8 cellular contexts compared by ENCODE assay signal in genomic region chr14:54669759-54670630, GRCh38.
DNase-seq lines count a peak whose midpoint lies in the region; ATAC-seq and TF ChIP-seq lines count a peak whose summit lies in the region.

No MANE protein-coding gene starts in this region.

- H3K27ac ChIP-seq in ascending aorta = peak overlapping the region; percentile 64 to 87

- H3K4me1 ChIP-seq in ascending aorta = peaks cover 17 to 63% of the 10 kb centered on the region in 2 donors
- no peaks in the 10 kb centered on the region for H3K4me1 ChIP-seq in mucosa of descending colon (ENCODE audit: low read depth)

- peak; percentile 4 for DNase-seq in stimulated activated CD4-positive, alpha-beta T cell treated with anti-CD3 and anti-CD28 coated beads, Interleukin-1b, Interleukin-23, amount 100 ng/mL, for 48 hours
- no peak for DNase-seq in stimulated activated CD4-positive, alpha-beta T cell treated with anti-CD3 and anti-CD28 coated beads, Interleukin-4, amount 100 ng/mL, for 24 hours
- peak in 1 of 2 donors; percentile 74 for DNase-seq in ascending aorta (ENCODE audit: low spot score in 2 of 2)
- no peak for DNase-seq in mucosa of descending colon
- DNase-seq in epidermal melanocyte (ENCODE audit: insufficient read length, low spot score) = no peak
- DNase-seq in GDM1 (lab: John Stamatoyannopoulos, UW) = no peak
- DNase-seq in SHP77 (lab: John Stamatoyannopoulos, UW) = no peak

- H3K4me3 ChIP-seq in ascending aorta (no peak overlapping the region), mucosa of descending colon (no peak overlapping the region)

- peak; percentile 39 for ATAC-seq in mucosa of descending colon
- no peak for ATAC-seq in activated CD4-positive, CD25-positive, alpha-beta regulatory T cell treated with anti-CD3 and anti-CD28 coated beads, Interleukin-2, amount 50 U/mL, for 24 hours

- H3K36me3 ChIP-seq in ascending aorta (no peaks in the 10 kb centered on the region), mucosa of descending colon (ENCODE audit: low read depth) (no peaks in the 10 kb centered on the region)

- intact Hi-C loops in ascending aorta (cut with DNase I) (loop anchor here (2.0 kb wide), 1 partner anchor 17 kb away; no protein-coding TSS in a partner anchor), mucosa of descending colon (cut with DNase I, micrococcal nuclease) (no loop called here)

- TF ChIP-seq CTCF in ascending aorta (IDR thresholded peaks at IDR 0.05) (no peak), mucosa of descending colon (IDR thresholded peaks at IDR 0.05) (no peak)

- H3K27me3 ChIP-seq in ascending aorta = no peaks in the 10 kb centered on the region

- no peaks in the 10 kb centered on the region for H3K9me3 ChIP-seq in ascending aorta
- no peaks in the 10 kb centered on the region for H3K9me3 ChIP-seq in mucosa of descending colon
